ENCODE assay signal across 9 cellular contexts in genomic region chr18:35095983-35096676, GRCh38. TPM values are rescaled to one million over a fixed set of nuclear protein-coding genes. Genes with fewer than 3 reads are reported as not detected.
DNase-seq lines count a peak whose midpoint lies in the region; ATAC-seq, FAIRE-seq and TF ChIP-seq lines count a peak whose summit lies in the region.
"Had no signal": no experiment of that assay in that cellular context is flagged by ENCODE, and none has a peak within 500 bp of the region (broad histone marks: within the 10 kb centered on the region; RNA-seq: fewer than 3 reads in every experiment).

No MANE protein-coding gene starts in this region.

- peak; percentile 70 for FAIRE-seq in GM12892 (lab: Jason Lieb, UNC)
- FAIRE-seq in bronchial epithelial cell (lab: Jason Lieb, UNC), result no peak

- no peaks in the 10 kb centered on the region for H3K36me3 ChIP-seq in bronchial epithelial cell (ENCODE audit: control insufficient read depth, insufficient read depth, low read length)

- H3K4me3 ChIP-seq in bronchial epithelial cell (ENCODE audit: low read depth, low read length), result no peak overlapping the region

- TF ChIP-seq CTCF in GM20000 (IDR thresholded peaks at IDR 0.05; ENCODE audit: extremely low read depth, missing control alignments), result no peak
- no peak for TF ChIP-seq CTCF in bronchial epithelial cell (IDR thresholded peaks at IDR 0.05; ENCODE audit: insufficient read depth, low read length, severe bottlenecking)

- TF ChIP-seq POLR2A in GM12892 (IDR thresholded peaks at IDR 0.05; ENCODE audit: low read depth, low read length), result no peak

- peak; percentile 80 for ATAC-seq in HG03108 (IDR thresholded peaks at IDR 0.05; ENCODE audit: unreplicated experiment)
- ATAC-seq: PC-3 had no signal

- DNase-seq in GM12892 (ENCODE audit: insufficient read length) (no peak), GM20000 (ENCODE audit: low spot score) (peak; percentile 20), bronchial epithelial cell (ENCODE audit: low read depth) (peak; percentile 19), NCI-H146 treated with DMSO at 0.1 percent for 48 hours (lab: John Stamatoyannopoulos, UW; ENCODE audit: unreplicated experiment) (no peak), NCI-H2107 treated with DMSO at 0.1 percent for 48 hours (lab: John Stamatoyannopoulos, UW; ENCODE audit: unreplicated experiment) (no peak), retina (no peak)
- no peak for DNase-seq in stimulated activated CD4-positive, alpha-beta T cell treated with anti-CD3 and anti-CD28 coated beads, Interleukin-1b, Interleukin-23, amount 100 ng/mL, for 48 hours
- DNase-seq: PC-3 had no signal

- no peaks in the 10 kb centered on the region for H3K27me3 ChIP-seq in bronchial epithelial cell (ENCODE audit: control insufficient read depth, insufficient read depth, low read length)

RNA-seq across cellular contexts. Expression of gene MAPRE2, which starts 54.9 kb away (rescaled TPM):
- 15.3 TPM for polyA plus RNA-seq in GM12892 (2012; ENCODE audit: missing spikeins)
- total RNA-seq in bronchial epithelial cell, result 0.38 and 0.79 TPM in 2 replicates

Comparison
In these comparisons a context has a peak if more than half of its experiments do, and no peak if none do; other contexts are left out.
1. DNase-seq: peak in GM20000 (single experiment) and bronchial epithelial cell (single experiment); none in GM12892 (single experiment), NCI-H146 treated with DMSO at 0.1 percent for 48 hours (single experiment), stimulated activated CD4-positive, alpha-beta T cell treated with anti-CD3 and anti-CD28 coated beads, Interleukin-1b, Interleukin-23, amount 100 ng/mL, for 48 hours (single experiment), NCI-H2107 treated with DMSO at 0.1 percent for 48 hours (single experiment) and retina (single experiment).